17 cellular contexts compared by ENCODE assay signal in the genomic region with DNA sequence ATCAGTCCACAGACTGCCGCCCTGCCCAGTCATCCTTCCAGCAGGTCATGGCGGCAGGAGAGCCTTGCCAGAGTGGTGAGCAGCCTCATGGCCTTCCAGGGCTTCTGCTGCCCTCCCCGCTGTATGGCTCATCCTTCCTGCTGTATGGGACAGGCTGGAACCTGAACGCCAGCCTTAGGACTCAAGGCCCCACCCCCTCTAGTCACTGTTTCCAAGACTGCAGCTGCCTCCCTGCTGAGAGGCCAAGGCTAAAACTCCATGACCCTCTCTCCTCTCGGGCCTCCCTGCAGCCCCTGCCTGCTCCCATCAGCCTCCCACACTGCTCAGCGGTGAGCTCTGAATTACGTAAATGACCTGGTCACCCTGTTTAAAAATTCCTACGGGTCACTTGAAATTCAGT.
"Had no signal": no experiment of that assay in that cellular context is flagged by ENCODE, and none has a peak within 500 bp of the region (broad histone marks: within the 10 kb centered on the region; RNA-seq: fewer than 3 reads in every experiment).

No MANE protein-coding gene starts in this region.

- H3K9me3 Mint-ChIP-seq: activated CD4-positive, alpha-beta T cell treated with anti-CD3 and anti-CD28 coated beads, Interleukin-2, amount 10 ng/mL, durations not matched to agents 24 days and 14 days; effector memory CD8-positive, alpha-beta T cell; natural killer cell treated with Interleukin-12 subunit alpha and Interleukin-12 subunit beta and Interleukin-15 and Interleukin-18, amount 100 ng/mL, for 72 hours had no signal

- DNase-seq: activated CD4-positive, alpha-beta T cell treated with anti-CD3 and anti-CD28 coated beads, Interleukin-2, amount 10 ng/mL, durations not matched to agents 24 days and 14 days; activated CD4-positive, CD25-positive, alpha-beta regulatory T cell; activated CD8-positive, alpha-beta memory T cell treated with anti-CD3 and anti-CD28 coated beads, Interleukin-2, amount 50 U/mL, for 4 hours; activated CD8-positive, alpha-beta T cell treated with anti-CD3 and anti-CD28 coated beads, Interleukin-2, amount 10 ng/mL, durations not matched to agents 7 days and 5 days; activated gamma-delta T cell treated with Interleukin-2 at 50 U/mL for 16 hours; activated T-cell treated with anti-CD3 and anti-CD28 coated beads, Interleukin-2, amount 50 U/mL, for 48 hours; amniotic stem cell; effector memory CD8-positive, alpha-beta T cell; occipital lobe; stimulated activated CD4-positive, alpha-beta T cell treated with anti-CD3 and anti-CD28 coated beads, Interleukin-2, amount 100 ng/mL, for 48 hours; thyroid gland had no signal

- H3K9me3 ChIP-seq: gastroesophageal sphincter, right atrium auricular region, thyroid gland had no signal

- H3K27me3 Mint-ChIP-seq: brain had no signal

- H3K27ac ChIP-seq: gastroesophageal sphincter, right atrium auricular region, thyroid gland had no signal

- H3K36me3 ChIP-seq: gastroesophageal sphincter, right atrium auricular region, thyroid gland had no signal

- H3K27me3 ChIP-seq: right atrium auricular region, thyroid gland had no signal

- H3K4me1 Mint-ChIP-seq: activated CD4-positive, alpha-beta T cell treated with anti-CD3 and anti-CD28 coated beads, Interleukin-2, amount 10 ng/mL, durations not matched to agents 24 days and 14 days; stimulated activated memory B cell treated with anti-CD40 and anti-IgM and Interleukin-4, amounts not matched to agents 10 μg/mL and 1 μg/mL and 100 μg/mL, for 72 hours had no signal

- H3K27ac Mint-ChIP-seq: activated CD4-positive, alpha-beta T cell treated with anti-CD3 and anti-CD28 coated beads, Interleukin-2, amount 10 ng/mL, durations not matched to agents 24 days and 14 days; activated CD8-positive, alpha-beta T cell treated with anti-CD3 and anti-CD28 coated beads, Interleukin-2, amount 10 ng/mL, durations not matched to agents 7 days and 5 days; activated naive CD8-positive, alpha-beta T cell; effector memory CD8-positive, alpha-beta T cell; natural killer cell treated with Interleukin-12 subunit alpha and Interleukin-12 subunit beta and Interleukin-15 and Interleukin-18, amount 100 ng/mL, for 72 hours; stimulated activated memory B cell treated with anti-CD40 and anti-IgM and Interleukin-4, amounts not matched to agents 10 μg/mL and 1 μg/mL and 100 μg/mL, for 72 hours had no signal

- H3K36me3 Mint-ChIP-seq: activated naive CD8-positive, alpha-beta T cell; brain; natural killer cell treated with Interleukin-12 subunit alpha and Interleukin-12 subunit beta and Interleukin-15 and Interleukin-18, amount 100 ng/mL, for 72 hours; stimulated activated memory B cell treated with anti-CD40 and anti-IgM and Interleukin-4, amounts not matched to agents 10 μg/mL and 1 μg/mL and 100 μg/mL, for 72 hours had no signal

- H3K4me1 ChIP-seq: gastroesophageal sphincter, thyroid gland had no signal

- H3K4me3 ChIP-seq: gastroesophageal sphincter, right atrium auricular region, thyroid gland had no signal

- H3K4me3 Mint-ChIP-seq: activated CD4-positive, alpha-beta T cell treated with anti-CD3 and anti-CD28 coated beads, Interleukin-2, amount 10 ng/mL, durations not matched to agents 24 days and 14 days; activated CD8-positive, alpha-beta T cell treated with anti-CD3 and anti-CD28 coated beads, Interleukin-2, amount 10 ng/mL, durations not matched to agents 7 days and 5 days; activated naive CD8-positive, alpha-beta T cell; brain; effector memory CD8-positive, alpha-beta T cell; natural killer cell treated with Interleukin-12 subunit alpha and Interleukin-12 subunit beta and Interleukin-15 and Interleukin-18, amount 100 ng/mL, for 72 hours; stimulated activated memory B cell treated with anti-CD40 and anti-IgM and Interleukin-4, amounts not matched to agents 10 μg/mL and 1 μg/mL and 100 μg/mL, for 72 hours had no signal
